10 cellular contexts compared by ENCODE assay signal in the genomic region with DNA sequence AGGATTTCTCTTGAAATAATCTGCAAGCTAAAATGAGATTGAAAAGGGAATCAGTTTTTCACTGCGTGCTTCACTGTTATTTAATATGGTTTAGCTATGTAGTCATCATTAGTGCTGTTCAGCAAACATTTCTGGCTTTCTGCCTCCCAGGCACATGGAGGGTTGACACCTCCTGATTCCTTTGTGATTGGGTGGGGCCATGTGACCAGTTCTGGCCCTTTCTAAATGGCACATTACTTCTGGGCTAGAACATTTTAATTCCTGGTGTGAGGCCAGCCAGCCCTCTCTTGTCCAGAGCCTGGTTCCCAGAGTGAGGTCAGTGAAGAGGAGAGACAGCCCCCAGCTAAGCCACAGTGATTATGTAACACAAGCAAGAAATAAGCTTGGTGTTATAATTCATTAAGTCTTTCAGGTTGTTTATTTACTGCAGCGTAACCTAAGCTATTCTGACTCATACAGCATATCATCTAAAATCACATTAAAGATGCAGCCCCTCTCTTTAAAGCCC. TPM values are rescaled to one million over a fixed set of nuclear protein-coding genes. Genes with fewer than 3 reads are reported as not detected.
DNase-seq lines count a peak whose midpoint lies in the region; ATAC-seq and TF ChIP-seq lines count a peak whose summit lies in the region.
"Had no signal": no experiment of that assay in that cellular context is flagged by ENCODE, and none has a peak within 500 bp of the region (broad histone marks: within the 10 kb centered on the region; RNA-seq: fewer than 3 reads in every experiment).

No MANE protein-coding gene starts in this region.

- no peak overlapping the region for H3K4me3 ChIP-seq in BE2C (ENCODE audit: low read depth, low read length)
- H3K4me3 ChIP-seq in Panc1 (ENCODE audit: low read depth in 2 of 2, low read length in 2 of 2) = no peak overlapping the region
- no peak overlapping the region for H3K4me3 ChIP-seq in fibroblast of lung (replicated peaks in 1 of 4; ENCODE audit: control extremely low read depth in 1 of 4, insufficient read depth in 1 of 4, low read depth in 3 of 4, low read length in 4 of 4)

- H2AFZ ChIP-seq in fibroblast of lung (ENCODE audit: low read length) = no peak overlapping the region

- H3K4me1 ChIP-seq in BE2C (peaks cover 35% of the 10 kb centered on the region), Panc1 (ENCODE audit: control insufficient read depth, insufficient read depth, low read length) (peaks cover 47% of the 10 kb centered on the region), fibroblast of lung (ENCODE audit: control insufficient read depth, extremely low read depth, insufficient read depth, low read length) (peaks cover 28% of the 10 kb centered on the region)

- no peaks in the 10 kb centered on the region for H3K36me3 ChIP-seq in BE2C
- H3K36me3 ChIP-seq in Panc1 (ENCODE audit: control insufficient read depth, insufficient read depth, low read length) = no peaks in the 10 kb centered on the region
- no peaks in the 10 kb centered on the region for H3K36me3 ChIP-seq in fibroblast of lung (ENCODE audit: control insufficient read depth, insufficient read depth, low read length)

- in situ Hi-C loops in Panc1 (cut with HindIII; ENCODE audit: low pct_unique_long_range_greater_than_20kb, low sequenced_read_pairs) = no loop called here

- intact Hi-C loops in Panc1 (cut with micrococcal nuclease; ENCODE audit: unreplicated experiment) = no loop called here

- POLR2A ChIA-PET in Panc1 (lab: Charles Lee) = interaction anchor here (0.7 kb wide), 1 partner anchor 29 kb away, joined by 4 read pairs; no protein-coding TSS in a partner anchor

- H3K9me3 ChIP-seq in BE2C (no peaks in the 10 kb centered on the region), Panc1 (ENCODE audit: control insufficient read depth, insufficient read depth, low read depth, low read length) (no peaks in the 10 kb centered on the region; the same call in 1 of the 2 replicates), fibroblast of lung (ENCODE audit: control insufficient read depth, insufficient read depth, low read depth, low read length) (no peaks in the 10 kb centered on the region)

- no TSS peak for BruUV-seq in Panc1 (replicated peaks; lab: Mats Ljungman, UMichigan)

- H3K27me3 ChIP-seq in BE2C (no peaks in the 10 kb centered on the region), Panc1 (ENCODE audit: control insufficient read depth, insufficient read depth, low read length) (no peaks in the 10 kb centered on the region), fibroblast of lung (ENCODE audit: control insufficient read depth, insufficient read depth, low read length) (no peaks in the 10 kb centered on the region)

- H3K79me2 ChIP-seq in fibroblast of lung (ENCODE audit: control insufficient read depth, insufficient read depth, low read length) = no peaks in the 10 kb centered on the region

- H3K9ac ChIP-seq in fibroblast of lung (ENCODE audit: insufficient read depth, low read length) = no peak overlapping the region

- no peak for TF ChIP-seq CTCF in BE2C (IDR thresholded peaks at IDR 0.05; ENCODE audit: low read depth, low read length)
- TF ChIP-seq CTCF in Panc1 (IDR thresholded peaks at IDR 0.05) = no peak
- TF ChIP-seq CTCF in fibroblast of lung (conservative IDR thresholded peaks at IDR 0.05 in 1 of 2, IDR thresholded peaks at IDR 0.05 in 1 of 2; ENCODE audit: low read depth in 1 of 2, low read length in 2 of 2) = no peak

- no peaks in the 10 kb centered on the region for H4K20me1 ChIP-seq in fibroblast of lung (ENCODE audit: control insufficient read depth, extremely low read depth, insufficient read depth, low read length)

- H3K27ac ChIP-seq in Panc1 (ENCODE audit: low read length) (peak overlapping the region; percentile 94), fibroblast of lung (ENCODE audit: insufficient read depth, low read length) (no peak overlapping the region)
- H3K27ac ChIP-seq: HL-60 had no signal

- no peak overlapping the region for H3K4me2 ChIP-seq in fibroblast of lung (ENCODE audit: extremely low read depth, insufficient read depth, low read length)

- ATAC-seq in Panc1 (0 out of 2 replicates have a peak, but pooled peaks have one; percentile 3), HG02981 (IDR thresholded peaks at IDR 0.05; ENCODE audit: unreplicated experiment) (no peak)

- DNase-seq in BE2C = peak; percentile 50
- DNase-seq in Panc1 (ENCODE audit: low read depth, low spot score) = no peak
- peak; percentile 90 to 93 for DNase-seq in fibroblast of lung (ENCODE audit: low read depth in 2 of 2)
- DNase-seq in nucleus accumbens (lab: John Stamatoyannopoulos, UW) = peak in 42 of 56 donors; percentile 21 to 83 (median 61)
- no peak for DNase-seq in NCI-H1436 (lab: John Stamatoyannopoulos, UW)
- DNase-seq in stimulated activated CD4-positive, alpha-beta T cell treated with anti-CD3 and anti-CD28 coated beads, Interleukin-4, amount 100 ng/mL, for 24 hours = no peak
- DNase-seq in NCI-H446 treated with DMSO at 0.1 percent for 48 hours (lab: John Stamatoyannopoulos, UW) = no peak
- DNase-seq: naive B cell had no signal

- CTCF ChIA-PET in Panc1 (lab: Charles Lee) = interaction anchor here (1.1 kb wide), 1 partner anchor 20 kb away, joined by 3 read pairs; no protein-coding TSS in a partner anchor

RNA-seq across cellular contexts. Expression of a gene that starts 17.4 kb away (rescaled TPM):
- polyA plus RNA-seq in BE2C (2012; ENCODE audit: insufficient read depth, insufficient read length, low read depth) = not detected
- total RNA-seq in Panc1 (2021; ENCODE audit: unreplicated experiment) (18.6 TPM), fibroblast of lung (5.9 and 8.5 TPM in 2 replicates)
- 16.4 TPM for polyA plus RNA-seq in Panc1 (2012; ENCODE audit: insufficient read length)
- polyA plus RNA-seq in fibroblast of lung = 3.3 and 12.5 TPM in 2 replicates
- polyA plus RNA-seq in fibroblast of lung (2012) = 6.5 and 18.6 TPM in 2 replicates
- 16.3 and 29.0 TPM in 2 replicates for polyA minus RNA-seq in fibroblast of lung (ENCODE audit: low replicate concordance)

RNA-seq across cellular contexts. Expression of a gene that starts 30.5 kb away (rescaled TPM):
- polyA plus RNA-seq in BE2C (2012; ENCODE audit: insufficient read depth, insufficient read length, low read depth) = 6.2 TPM
- total RNA-seq in Panc1 (2021; ENCODE audit: unreplicated experiment) = 0.51 TPM
- 0.28 TPM for polyA plus RNA-seq in Panc1 (2012; ENCODE audit: insufficient read length)
- total RNA-seq in fibroblast of lung = 0.77 and 2.1 TPM in 2 replicates
- polyA plus RNA-seq in fibroblast of lung = 1.5 and 3.1 TPM in 2 replicates
- 1.8 and 4.1 TPM in 2 replicates for polyA plus RNA-seq in fibroblast of lung (2012)
- 1.3 and 2.5 TPM in 2 replicates for polyA minus RNA-seq in fibroblast of lung (ENCODE audit: low replicate concordance)

RNA-seq across cellular contexts. Expression of a gene that starts 37.4 kb away (rescaled TPM):
- polyA plus RNA-seq in BE2C (2012; ENCODE audit: insufficient read depth, insufficient read length, low read depth) = 73.5 TPM
- total RNA-seq in Panc1 (2021; ENCODE audit: unreplicated experiment) = 92.8 TPM
- 45.0 TPM for polyA plus RNA-seq in Panc1 (2012; ENCODE audit: insufficient read length)
- 10.6 and 11.0 TPM in 2 replicates for total RNA-seq in fibroblast of lung
- polyA plus RNA-seq in fibroblast of lung = 8.5 and 12.1 TPM in 2 replicates
- polyA plus RNA-seq in fibroblast of lung (2012) = 20.0 and 24.0 TPM in 2 replicates
- polyA minus RNA-seq in fibroblast of lung (ENCODE audit: low replicate concordance) = 18.2 and 19.0 TPM in 2 replicates

Comparison
In these comparisons a context has a peak if more than half of its experiments do, and no peak if none do; other contexts are left out.
1. DNase-seq: peak in BE2C (single experiment), fibroblast of lung (2 of 2) and nucleus accumbens (42 of 56); none in Panc1 (single experiment), NCI-H1436 (single experiment), stimulated activated CD4-positive, alpha-beta T cell treated with anti-CD3 and anti-CD28 coated beads, Interleukin-4, amount 100 ng/mL, for 24 hours (single experiment) and NCI-H446 treated with DMSO at 0.1 percent for 48 hours (single experiment).